ENCODE assay signal across 1 cellular context in genomic region chr2:15565994-15566671, GRCh38.
TF ChIP-seq lines count a peak whose summit lies in the region.

No MANE protein-coding gene starts in this region.

TF ChIP-seq in HepG2, 621 proteins besides CTCF, POLR2A, EP300 and RAD21:
- 0 out of 2 replicates have a peak, but pooled peaks have one; percentile 41 for TF ChIP-seq MAFF (IDR thresholded peaks at IDR 0.05; ENCODE audit: low read depth, low read length)
- peak; percentile 70 to 74 for TF ChIP-seq MAFK (conservative IDR thresholded peaks at IDR 0.05 in 1 of 2, IDR thresholded peaks at IDR 0.05 in 1 of 2; ENCODE audit: low read length in 2 of 2)
- TF ChIP-seq MTA3 (CRISPR knock-in tag; IDR thresholded peaks at IDR 0.05): no peak
TF ChIP-seq in HepG2: peak in this region for 2.
